ENCODE assay signal across 28 cellular contexts in the genomic region with DNA sequence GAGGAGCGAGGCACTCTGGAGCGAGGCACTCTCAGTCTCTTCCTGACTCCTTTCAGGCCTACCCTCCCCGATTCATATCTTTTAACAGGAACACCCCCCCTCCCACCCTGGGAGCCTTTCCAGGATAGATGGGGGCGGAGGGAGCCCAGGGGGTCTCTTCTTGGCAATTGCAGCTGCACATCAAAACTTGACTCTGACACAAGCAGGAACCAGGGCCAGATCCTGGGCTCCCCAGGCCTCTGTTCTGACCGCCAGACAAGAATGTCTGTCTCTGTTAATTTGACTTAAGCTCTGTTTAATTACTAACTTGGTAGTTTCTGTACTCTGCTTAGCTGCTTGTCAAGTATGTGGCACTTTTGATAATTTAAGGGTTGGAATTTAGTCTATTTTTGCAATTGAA. TPM values are rescaled to one million over a fixed set of nuclear protein-coding genes. Genes with fewer than 3 reads are reported as not detected.
"Had no signal": no experiment of that assay in that cellular context is flagged by ENCODE, and none has a peak within 500 bp of the region (broad histone marks: within the 10 kb centered on the region; RNA-seq: fewer than 3 reads in every experiment).

No MANE protein-coding gene starts in this region.

- H3K9me3 ChIP-seq: heart left ventricle, sigmoid colon, vagina had no signal

- ATAC-seq: activated CD4-positive, CD25-positive, alpha-beta regulatory T cell treated with anti-CD3 and anti-CD28 coated beads, Interleukin-2, amount 50 U/mL, for 24 hours; activated CD8-positive, alpha-beta memory T cell treated with anti-CD3 and anti-CD28 coated beads, Interleukin-2, amount 10 ng/mL, durations not matched to agents 7 days and 5 days; activated CD8-positive, alpha-beta T cell treated with anti-CD3 and anti-CD28 coated beads for 36 hours; heart left ventricle; stimulated activated naive B cell treated with anti-CD40 and anti-IgM and Interleukin-4, amounts not matched to agents 10 μg/mL and 1 μg/mL and 100 μg/mL, for 72 hours had no signal

- H3K36me3 ChIP-seq: heart left ventricle, sigmoid colon, vagina had no signal

- H3K4me3 ChIP-seq: coronary artery, heart left ventricle, sigmoid colon, vagina had no signal

- H3K27ac ChIP-seq: coronary artery, heart left ventricle, sigmoid colon, vagina, VCaP had no signal

- H3K4me1 ChIP-seq: sigmoid colon, vagina had no signal

- DNase-seq: activated CD4-positive, alpha-beta T cell treated with anti-CD3 and anti-CD28 coated beads, Interleukin-2, amount 10 ng/mL, durations not matched to agents 24 days and 14 days; activated CD8-positive, alpha-beta memory T cell treated with anti-CD3 and anti-CD28 coated beads, Interleukin-2, amount 10 ng/mL, durations not matched to agents 7 days and 5 days; activated CD8-positive, alpha-beta T cell treated with anti-CD3 and anti-CD28 coated beads for 36 hours; activated effector memory CD4-positive, alpha-beta T cell treated with anti-CD3 and anti-CD28 coated beads, Interleukin-2, amount 50 U/mL, for 16 hours; activated naive CD4-positive, alpha-beta T cell treated with anti-CD3 and anti-CD28 coated beads, Interleukin-2, amount 10 ng/mL, durations not matched to agents 7 days and 5 days; activated T-cell treated with anti-CD3 and anti-CD28 coated beads for 4 hours; amygdala; cerebellar nuclear complex; heart left ventricle; kidney; naive B cell; posterior cingulate gyrus; sigmoid colon; stimulated activated CD4-positive, alpha-beta T cell treated with anti-CD3 and anti-CD28 coated beads, Interleukin-2, amount 100 ng/mL, for 48 hours; stimulated activated CD8-positive, alpha-beta memory T cell treated with anti-CD3 and anti-CD28 coated beads, Interleukin-4, amount 100 ng/mL, for 48 hours; stimulated activated naive B cell treated with anti-CD40 and anti-IgM and Interleukin-4, amounts not matched to agents 10 μg/mL and 1 μg/mL and 100 μg/mL, for 72 hours; trophoblast cell had no signal

RNA-seq across cellular contexts. Expression of a gene that starts 43.4 kb away (rescaled TPM):
- total RNA-seq: activated CD4-positive, alpha-beta T cell treated with anti-CD3 and anti-CD28 coated beads, Interleukin-2, amount 10 ng/mL, durations not matched to agents 24 days and 14 days; activated CD8-positive, alpha-beta memory T cell treated with anti-CD3 and anti-CD28 coated beads, Interleukin-2, amount 10 ng/mL, durations not matched to agents 7 days and 5 days; activated CD8-positive, alpha-beta T cell treated with anti-CD3 and anti-CD28 coated beads for 36 hours; fibroblast of villous mesenchyme; heart left ventricle; kidney; mucosa of gallbladder; neural crest cell; T-helper 2 cell treated with Interferon-gamma antibody and Interleukin-4, amounts not matched to agents 100 ng/mL and 5 ng/mL, for 36 hours; temporal lobe; vagina had no signal
- polyA plus RNA-seq: heart left ventricle, liver, sigmoid colon had no signal

RNA-seq across cellular contexts. Expression of a gene that starts 49.7 kb away (rescaled TPM):
- total RNA-seq: activated CD4-positive, alpha-beta T cell treated with anti-CD3 and anti-CD28 coated beads, Interleukin-2, amount 10 ng/mL, durations not matched to agents 24 days and 14 days; activated CD8-positive, alpha-beta memory T cell treated with anti-CD3 and anti-CD28 coated beads, Interleukin-2, amount 10 ng/mL, durations not matched to agents 7 days and 5 days; activated CD8-positive, alpha-beta T cell treated with anti-CD3 and anti-CD28 coated beads for 36 hours; fibroblast of villous mesenchyme; heart left ventricle; kidney; liver; mucosa of gallbladder; neural crest cell; omental fat pad; sigmoid colon; T-helper 2 cell treated with Interferon-gamma antibody and Interleukin-4, amounts not matched to agents 100 ng/mL and 5 ng/mL, for 36 hours; temporal lobe; vagina had no signal
- polyA plus RNA-seq: heart left ventricle, sigmoid colon had no signal
